Comparison of ENCODE assay signal across 21 cellular contexts in genomic region chr18:32918692-32919250, GRCh38.
DNase-seq lines count a peak whose midpoint lies in the region; ATAC-seq and TF ChIP-seq lines count a peak whose summit lies in the region.
"Had no signal": no experiment of that assay in that cellular context is flagged by ENCODE, and none has a peak within 500 bp of the region (broad histone marks: within the 10 kb centered on the region; RNA-seq: fewer than 3 reads in every experiment).

No MANE protein-coding gene starts in this region.

- H3K27ac Mint-ChIP-seq in stimulated activated memory B cell treated with anti-CD40 and anti-IgM and Interleukin-4, amounts not matched to agents 10 μg/mL and 1 μg/mL and 100 μg/mL, for 72 hours: peak overlapping the region; percentile 87
- no peak overlapping the region for H3K27ac Mint-ChIP-seq in endodermal cell
- H3K27ac Mint-ChIP-seq: CD8-positive, alpha-beta T cell; HFFc6; T-helper 1 cell treated with Interleukin-12 subunit alpha and Interleukin-12 subunit beta and Interleukin-4 antibody, amounts not matched to agents 30 μg/mL and 1 μg/mL, for 36 hours had no signal

- ATAC-seq in HG02678 (IDR thresholded peaks at IDR 0.05; ENCODE audit: unreplicated experiment) (peak; percentile 38), GM18505 (IDR thresholded peaks at IDR 0.05; ENCODE audit: unreplicated experiment) (no peak), GM18909 (IDR thresholded peaks at IDR 0.05; ENCODE audit: poor library complexity, unreplicated experiment) (no peak)
- ATAC-seq in stimulated activated memory B cell treated with anti-CD40 and anti-IgM and Interleukin-4, amounts not matched to agents 10 μg/mL and 1 μg/mL and 100 μg/mL, for 72 hours: peak; percentile 63
- ATAC-seq: CD8-positive, alpha-beta T cell had no signal

- H3K36me3 Mint-ChIP-seq in stimulated activated memory B cell treated with anti-CD40 and anti-IgM and Interleukin-4, amounts not matched to agents 10 μg/mL and 1 μg/mL and 100 μg/mL, for 72 hours: no peaks in the 10 kb centered on the region
- no peaks in the 10 kb centered on the region for H3K36me3 Mint-ChIP-seq in endodermal cell (ENCODE audit: low read depth)
- H3K36me3 Mint-ChIP-seq: CD8-positive, alpha-beta T cell had no signal

- TF ChIP-seq CTCF in GM06990 (IDR thresholded peaks at IDR 0.05; ENCODE audit: insufficient read depth, low read length, poor library complexity, severe bottlenecking) (no peak), endodermal cell (conservative IDR thresholded peaks at IDR 0.05) (no peak)

- no peak for TF ChIP-seq POLR2A in GM18505 (IDR thresholded peaks at IDR 0.05; ENCODE audit: borderline replicate concordance, extremely low read depth, insufficient read depth, insufficient read length)

- H3K9ac ChIP-seq in endodermal cell (ENCODE audit: extremely low read depth, low read length, poor library complexity, severe bottlenecking): no peak overlapping the region

- H3K27me3 ChIP-seq in GM06990 (replicated peaks; ENCODE audit: control insufficient read depth, insufficient read depth, low read length): no peaks in the 10 kb centered on the region
- peaks cover 31% of the 10 kb centered on the region for H3K27me3 ChIP-seq in endodermal cell (ENCODE audit: control insufficient read depth, insufficient read depth, low read length, poor library complexity, severe bottlenecking)

- H3K4me3 ChIP-seq in GM06990 (replicated peaks; ENCODE audit: low read depth, low read length) (no peak overlapping the region), endodermal cell (ENCODE audit: low read length) (no peak overlapping the region)

- H3K27me3 Mint-ChIP-seq in stimulated activated memory B cell treated with anti-CD40 and anti-IgM and Interleukin-4, amounts not matched to agents 10 μg/mL and 1 μg/mL and 100 μg/mL, for 72 hours: no peaks in the 10 kb centered on the region
- H3K27me3 Mint-ChIP-seq in endodermal cell (ENCODE audit: insufficient read depth): peaks cover 12% of the 10 kb centered on the region

- no peak overlapping the region for H3K27ac ChIP-seq in endodermal cell (ENCODE audit: low read depth, low read length)

- peaks cover 49% of the 10 kb centered on the region for H3K4me1 Mint-ChIP-seq in stimulated activated memory B cell treated with anti-CD40 and anti-IgM and Interleukin-4, amounts not matched to agents 10 μg/mL and 1 μg/mL and 100 μg/mL, for 72 hours
- peaks cover 9% of the 10 kb centered on the region for H3K4me1 Mint-ChIP-seq in endodermal cell

- peak overlapping the region; percentile 11 for H3K4me3 Mint-ChIP-seq in stimulated activated memory B cell treated with anti-CD40 and anti-IgM and Interleukin-4, amounts not matched to agents 10 μg/mL and 1 μg/mL and 100 μg/mL, for 72 hours
- no peak overlapping the region for H3K4me3 Mint-ChIP-seq in endodermal cell
- H3K4me3 Mint-ChIP-seq: CD8-positive, alpha-beta T cell; HFFc6; T-helper 1 cell treated with Interleukin-12 subunit alpha and Interleukin-12 subunit beta and Interleukin-4 antibody, amounts not matched to agents 30 μg/mL and 1 μg/mL, for 36 hours had no signal

- DNase-seq in GM06990 (ENCODE audit: extremely low read depth, insufficient read length) (peak; percentile 3), RPMI8226 (peak; percentile 4), endodermal cell (no peak), activated gamma-delta T cell treated with Interleukin-2 at 50 U/mL for 16 hours (no peak)
- DNase-seq: CD8-positive, alpha-beta T cell; DMS79 treated with DMSO at 0.1 percent for 48 hours; GF-D8; HFFc6; IMR-90; Karpas-422; NCI-H1105; NCI-H1694 treated with DMSO at 0.1 percent for 48 hours; NCI-H2107; NCI-H226; NCI-H524 treated with DMSO at 0.1 percent for 48 hours; SIG-M5 had no signal

- WGBS in endodermal cell (ENCODE audit: insufficient coverage in 1 of 2, insufficient read length in 1 of 2), 2 experiments: 92 to 95% methylated on average over 4 to 5 of the region's 5 CpGs

- H3K9me3 ChIP-seq in endodermal cell (ENCODE audit: control insufficient read depth, low read length): no peaks in the 10 kb centered on the region

- H3K9me3 Mint-ChIP-seq in stimulated activated memory B cell treated with anti-CD40 and anti-IgM and Interleukin-4, amounts not matched to agents 10 μg/mL and 1 μg/mL and 100 μg/mL, for 72 hours: no peaks in the 10 kb centered on the region
- H3K9me3 Mint-ChIP-seq in endodermal cell: no peaks in the 10 kb centered on the region
- H3K9me3 Mint-ChIP-seq: T-helper 1 cell treated with Interleukin-12 subunit alpha and Interleukin-12 subunit beta and Interleukin-4 antibody, amounts not matched to agents 30 μg/mL and 1 μg/mL, for 36 hours had no signal

- H3K4me1 ChIP-seq in endodermal cell (ENCODE audit: control insufficient read depth, insufficient read depth, low read length): no peaks in the 10 kb centered on the region

- H3K36me3 ChIP-seq in GM06990 (ENCODE audit: control insufficient read depth, insufficient read depth, low read length) (no peaks in the 10 kb centered on the region), endodermal cell (ENCODE audit: control insufficient read depth, insufficient read depth, low read length) (no peaks in the 10 kb centered on the region)

Comparison
In these comparisons a context has a peak if more than half of its experiments do, and no peak if none do; other contexts are left out.
1. DNase-seq: peak in GM06990 (single experiment) and RPMI8226 (single experiment); none in endodermal cell (single experiment) and activated gamma-delta T cell treated with Interleukin-2 at 50 U/mL for 16 hours (single experiment).
2. ATAC-seq: peak in HG02678 (single experiment) and stimulated activated memory B cell treated with anti-CD40 and anti-IgM and Interleukin-4, amounts not matched to agents 10 μg/mL and 1 μg/mL and 100 μg/mL, for 72 hours (single experiment); none in GM18505 (single experiment) and GM18909 (single experiment).